Comparison of ENCODE assay signal across 8 cellular contexts in the genomic region with DNA sequence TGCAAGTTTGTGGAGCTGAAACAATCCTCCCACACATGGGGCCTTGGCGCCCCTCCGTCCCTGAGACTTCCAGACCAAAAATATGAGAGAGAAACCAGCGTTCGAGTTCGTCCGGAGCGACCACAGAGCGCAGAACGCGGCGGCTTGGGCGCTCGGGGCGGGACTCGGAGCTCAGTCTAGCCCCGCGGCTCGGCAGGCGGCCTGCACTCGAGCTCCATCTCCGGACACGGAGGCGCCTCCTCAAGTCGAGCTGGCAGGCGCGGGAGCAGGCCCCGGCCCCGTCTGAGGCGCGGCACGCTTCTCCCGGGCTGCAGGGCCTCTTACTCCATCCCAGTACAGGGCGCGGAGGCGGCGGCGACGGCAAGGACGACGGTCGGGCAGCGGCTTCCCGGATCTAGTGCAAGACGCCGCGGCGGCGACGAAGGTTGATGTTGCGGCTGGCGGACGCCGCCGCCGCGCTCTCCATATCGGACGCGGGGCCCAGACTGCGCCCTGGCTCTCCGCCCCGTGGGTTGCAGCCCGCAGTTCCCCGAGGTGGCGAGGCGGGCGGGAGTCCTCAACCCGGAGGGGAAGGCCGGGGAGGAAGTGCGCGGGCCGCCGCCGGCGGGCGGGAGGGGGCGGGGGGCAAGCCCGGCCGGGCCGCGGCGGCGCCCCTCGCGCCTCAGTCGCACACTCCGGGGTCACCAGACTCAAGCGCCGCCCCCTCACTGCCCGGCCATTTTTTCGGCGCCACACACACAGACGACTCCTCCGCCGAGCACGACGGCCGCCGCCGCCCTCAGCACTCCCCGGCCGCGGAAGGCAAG. TPM values are rescaled to one million over a fixed set of nuclear protein-coding genes. Genes with fewer than 3 reads are reported as not detected.
A peak's percentile ranks its signal among the peaks of the same experiment; 100 is the strongest.
DNase-seq lines count a peak whose midpoint lies in the region; ATAC-seq, FAIRE-seq and TF ChIP-seq lines count a peak whose summit lies in the region.

No MANE protein-coding gene starts in this region.

- ATAC-seq in GM19438 (IDR thresholded peaks at IDR 0.05; ENCODE audit: low read depth, unreplicated experiment), result peak; percentile 28
- ATAC-seq in HG03565 (IDR thresholded peaks at IDR 0.05; ENCODE audit: unreplicated experiment), result peak; percentile 21

- H3K79me2 ChIP-seq in PC-9 (ENCODE audit: low read depth), result peaks cover 60% of the 10 kb centered on the region
- H3K79me2 ChIP-seq in osteoblast (ENCODE audit: insufficient read depth, low read length), result peaks cover 51% of the 10 kb centered on the region

- peak overlapping the region; percentile 99 for H3K27ac Mint-ChIP-seq in activated naive CD4-positive, alpha-beta T cell treated with anti-CD3 and anti-CD28 coated beads, Interleukin-2, amount 50 U/mL, for 24 hours
- peak overlapping the region; percentile 94 for H3K27ac Mint-ChIP-seq in glutamatergic neuron (ENCODE audit: unreplicated experiment)

- no peaks in the 10 kb centered on the region for H3K9me3 Mint-ChIP-seq in activated naive CD4-positive, alpha-beta T cell treated with anti-CD3 and anti-CD28 coated beads, Interleukin-2, amount 50 U/mL, for 24 hours
- H3K9me3 Mint-ChIP-seq in glutamatergic neuron (ENCODE audit: unreplicated experiment), result peaks cover 31% of the 10 kb centered on the region

- DNase-seq in D721Med (ENCODE audit: insufficient read length, low spot score), result peak; percentile 47
- peak; percentile 47 to 55 for DNase-seq in PC-9
- peak; percentile 82 for DNase-seq in glutamatergic neuron
- peak; percentile 92 for DNase-seq in osteoblast (ENCODE audit: insufficient read length, low spot score, missing footprints)
- peak; percentile 72 to 79 for DNase-seq in thyroid gland

- H3K4me1 Mint-ChIP-seq in activated naive CD4-positive, alpha-beta T cell treated with anti-CD3 and anti-CD28 coated beads, Interleukin-2, amount 50 U/mL, for 24 hours, result peaks cover 41% of the 10 kb centered on the region
- H3K4me1 Mint-ChIP-seq in glutamatergic neuron (ENCODE audit: low read depth, unreplicated experiment), result peaks cover 31% of the 10 kb centered on the region

- H3K36me3 ChIP-seq in PC-9 (ENCODE audit: low read depth), result 0 out of 2 replicates have a peak, but pooled peaks cover 4% of the 10 kb centered on the region
- no peaks in the 10 kb centered on the region for H3K36me3 ChIP-seq in osteoblast (ENCODE audit: insufficient read depth, low read length)
- no peaks in the 10 kb centered on the region for H3K36me3 ChIP-seq in thyroid gland

- H2AFZ ChIP-seq in PC-9 (peak overlapping the region; percentile 79), osteoblast (ENCODE audit: low read length) (peak overlapping the region; percentile 70)

- H3K4me3 ChIP-seq in PC-9 (peak overlapping the region; percentile 84), osteoblast (ENCODE audit: insufficient read depth, low read length) (peak overlapping the region; percentile 97), thyroid gland (replicated peaks in 1 of 3) (peak overlapping the region; percentile 72 to 81 (median 78))

- intact Hi-C loops in PC-9 (cut with micrococcal nuclease; ENCODE audit: unreplicated experiment) (loop anchor here (1.0 to 10.0 kb wide), 7 partner anchors 43 to 557 kb away; a partner anchor contains a TSS), thyroid gland (cut with DNase I) (loop anchor here (5.0 to 10.0 kb wide), 3 partner anchors 52 to 559 kb away; a partner anchor contains a TSS)

- H3K27ac ChIP-seq in PC-9, result peak overlapping the region; percentile 95
- peak overlapping the region; percentile 92 for H3K27ac ChIP-seq in osteoblast (ENCODE audit: low read depth, low read length)
- peak overlapping the region; percentile 99 to 100 (median 100) for H3K27ac ChIP-seq in thyroid gland

- CTCF ChIA-PET in PC-9 (lab: Charles Lee), result interaction anchor here (0.8 to 1.4 kb wide), 3 partner anchors 52 to 557 kb away, joined by 3 to 4 read pairs (median 4); a partner anchor contains a TSS

- H3K4me2 ChIP-seq in PC-9, result peak overlapping the region; percentile 97
- peak overlapping the region; percentile 94 for H3K4me2 ChIP-seq in osteoblast (ENCODE audit: insufficient read depth, low read length)

- 0% methylated on average over 13 to 39 of the region's 103 CpGs for WGBS in thyroid gland, 2 donors

- TF ChIP-seq POLR2A in thyroid gland (IDR thresholded peaks at IDR 0.05), result no peak

- H3K4me1 ChIP-seq in PC-9 (replicated peaks; ENCODE audit: insufficient read depth), result peaks cover 41% of the 10 kb centered on the region
- H3K4me1 ChIP-seq in osteoblast (ENCODE audit: insufficient read depth, low read length), result peaks cover 15% of the 10 kb centered on the region
- peaks cover 31 to 34% of the 10 kb centered on the region in 2 donors for H3K4me1 ChIP-seq in thyroid gland

- H3K27me3 ChIP-seq in PC-9 (ENCODE audit: insufficient read depth, low read depth), result no peaks in the 10 kb centered on the region
- H3K27me3 ChIP-seq in osteoblast (ENCODE audit: insufficient read depth, low read length), result no peaks in the 10 kb centered on the region
- H3K27me3 ChIP-seq in thyroid gland, result no peaks in the 10 kb centered on the region

- FAIRE-seq in D721Med (lab: Jason Lieb, UNC), result no peak

- no peaks in the 10 kb centered on the region for H3K9me2 ChIP-seq in PC-9 (ENCODE audit: insufficient read depth)

- no peak for TF ChIP-seq CTCF in D721Med (IDR thresholded peaks at IDR 0.05; ENCODE audit: insufficient read depth, missing control alignments)
- TF ChIP-seq CTCF in PC-9 (conservative IDR thresholded peaks at IDR 0.05), result no peak
- no peak for TF ChIP-seq CTCF in glutamatergic neuron (IDR thresholded peaks at IDR 0.05; ENCODE audit: partially characterized antibody, unreplicated experiment)
- no peak for TF ChIP-seq CTCF in osteoblast (IDR thresholded peaks at IDR 0.05; ENCODE audit: extremely low read depth, low read depth, low read length)
- no peak for TF ChIP-seq CTCF in thyroid gland (IDR thresholded peaks at IDR 0.05)

- no TSS peak for BruUV-seq in PC-9 (replicated peaks; lab: Mats Ljungman, UMichigan)

- peaks cover 16% of the 10 kb centered on the region for H3F3A ChIP-seq in PC-9 (ENCODE audit: insufficient read depth, low read depth)

- POLR2A ChIA-PET in PC-9 (lab: Charles Lee; ENCODE audit: unreplicated experiment), result interaction anchor here (0.5 to 1.0 kb wide), 5 partner anchors 24 to 665 kb away, joined by 3 to 17 read pairs (median 7); no protein-coding TSS in a partner anchor

- H3K9me3 ChIP-seq in PC-9 (ENCODE audit: insufficient read depth, low read depth), result 0 out of 2 replicates have a peak, but pooled peaks cover 6% of the 10 kb centered on the region
- no peaks in the 10 kb centered on the region for H3K9me3 ChIP-seq in osteoblast (ENCODE audit: low read depth, low read length)
- no peaks in the 10 kb centered on the region for H3K9me3 ChIP-seq in thyroid gland

- peaks cover 48% of the 10 kb centered on the region for H4K20me1 ChIP-seq in PC-9 (ENCODE audit: insufficient read depth)
- H4K20me1 ChIP-seq in osteoblast (ENCODE audit: insufficient read depth, low read length), result peaks cover 48% of the 10 kb centered on the region

- peaks cover 10% of the 10 kb centered on the region for H3K36me3 Mint-ChIP-seq in activated naive CD4-positive, alpha-beta T cell treated with anti-CD3 and anti-CD28 coated beads, Interleukin-2, amount 50 U/mL, for 24 hours
- peaks cover 5% of the 10 kb centered on the region for H3K36me3 Mint-ChIP-seq in glutamatergic neuron (ENCODE audit: unreplicated experiment)

- no peaks in the 10 kb centered on the region for H3K27me3 Mint-ChIP-seq in activated naive CD4-positive, alpha-beta T cell treated with anti-CD3 and anti-CD28 coated beads, Interleukin-2, amount 50 U/mL, for 24 hours
- H3K27me3 Mint-ChIP-seq in glutamatergic neuron (ENCODE audit: unreplicated experiment), result peaks cover 13% of the 10 kb centered on the region

- H3K4me3 Mint-ChIP-seq in activated naive CD4-positive, alpha-beta T cell treated with anti-CD3 and anti-CD28 coated beads, Interleukin-2, amount 50 U/mL, for 24 hours, result peak overlapping the region; percentile 94
- H3K4me3 Mint-ChIP-seq in glutamatergic neuron (ENCODE audit: unreplicated experiment), result peak overlapping the region; percentile 99

RNA-seq across cellular contexts. Expression of a gene that starts 0.7 kb away (rescaled TPM):
- total RNA-seq in PC-9 (2021) (31.1 and 34.1 TPM in 2 replicates), glutamatergic neuron (ENCODE audit: unreplicated experiment) (32.8 TPM), osteoblast (18.5 and 19.2 TPM in 2 replicates), thyroid gland (10 to 100 TPM; 28.6 to 55.8 (median 44.4) TPM)

RNA-seq across cellular contexts. Expression of a gene that starts 54.7 kb away (rescaled TPM):
- total RNA-seq in PC-9 (2021) (46.8 and 49.3 TPM in 2 replicates), glutamatergic neuron (ENCODE audit: unreplicated experiment) (28.1 TPM), osteoblast (53.9 and 58.9 TPM in 2 replicates), thyroid gland (10 to 100 TPM; 31.2 to 95.8 (median 60.3) TPM)

Comparison
In these comparisons a context has a peak if more than half of its experiments do, and no peak if none do; other contexts are left out.
1. Peak in every context shown above with its lines: DNase-seq, ATAC-seq, H3K4me3 ChIP-seq and H3K27ac ChIP-seq.